In genomic region chr17:40945414-40945813, GRCh38 we compare ENCODE assay signal across 29 cellular contexts. TPM values are rescaled to one million over a fixed set of nuclear protein-coding genes. Genes with fewer than 3 reads are reported as not detected.
"Had no signal": no experiment of that assay in that cellular context is flagged by ENCODE, and none has a peak within 500 bp of the region (broad histone marks: within the 10 kb centered on the region; RNA-seq: fewer than 3 reads in every experiment).

No MANE protein-coding gene starts in this region.

- H3K36me3 ChIP-seq: adrenal gland, breast epithelium, WERI-Rb-1 had no signal

- H3K9ac ChIP-seq: SK-N-SH had no signal

- H3K9me3 ChIP-seq: adrenal gland, breast epithelium, SK-N-SH had no signal

- H3K27ac ChIP-seq: adrenal gland, breast epithelium, WERI-Rb-1 had no signal

- H3K4me1 ChIP-seq: adrenal gland, breast epithelium had no signal

- DNase-seq: activated CD4-positive, alpha-beta T cell treated with anti-CD3 and anti-CD28 coated beads for 36 hours; activated CD4-positive, alpha-beta T cell treated with anti-CD3 and anti-CD28 coated beads, Interleukin-2, amount 50 U/mL, for 1 hour; activated CD8-positive, alpha-beta memory T cell treated with anti-CD3 and anti-CD28 coated beads, Interleukin-2, amount 50 U/mL, for 4 hours; activated CD8-positive, alpha-beta T cell treated with anti-CD3 and anti-CD28 coated beads for 36 hours; activated naive CD4-positive, alpha-beta T cell treated with anti-CD3 and anti-CD28 coated beads, Interleukin-2, amount 50 U/mL, for 16 hours; activated naive CD8-positive, alpha-beta T cell treated with anti-CD3 and anti-CD28 coated beads, Interleukin-2, amount 10 ng/mL, durations not matched to agents 7 days and 5 days; adrenal gland; anterior cingulate cortex; central memory CD4-positive, alpha-beta T cell; KG1; NCI-H1092; NCI-H1417; NCI-H1930; NCI-H2171; NCI-H2227 treated with DMSO at 0.1 percent for 48 hours; NCI-H446 treated with DMSO at 0.1 percent for 48 hours; NCI-H524 treated with DMSO at 0.1 percent for 48 hours; NK-92 treated with Interleukin-12 subunit alpha and Interleukin-12 subunit beta, amount 100 ng/mL, for 24 hours; OCI-M1; RPMI8226; SK-N-SH; T-helper 1 cell; WERI-Rb-1 had no signal

- ATAC-seq: activated CD4-positive, alpha-beta T cell treated with anti-CD3 and anti-CD28 coated beads for 36 hours; activated CD8-positive, alpha-beta T cell treated with anti-CD3 and anti-CD28 coated beads for 36 hours; Panc1; Right ventricle myocardium inferior had no signal

- H3K4me3 ChIP-seq: adrenal gland, breast epithelium had no signal

- H3K4me2 ChIP-seq: SK-N-SH had no signal

- H3K27me3 ChIP-seq: breast epithelium had no signal

- H3K9me2 ChIP-seq: SK-N-SH had no signal

RNA-seq across cellular contexts. Expression of gene KRT23, which starts 8.0 kb away (rescaled TPM):
- total RNA-seq: activated CD4-positive, alpha-beta T cell treated with anti-CD3 and anti-CD28 coated beads for 36 hours; activated CD8-positive, alpha-beta T cell treated with anti-CD3 and anti-CD28 coated beads for 36 hours; activated naive CD8-positive, alpha-beta T cell treated with anti-CD3 and anti-CD28 coated beads, Interleukin-2, amount 10 ng/mL, durations not matched to agents 7 days and 5 days; adrenal gland; LHCN-M2; M059J; T-helper 2 cell treated with Interferon-gamma antibody and Interleukin-4, amounts not matched to agents 100 ng/mL and 5 ng/mL, for 36 hours had no signal
- polyA plus RNA-seq: SK-N-SH had no signal

RNA-seq across cellular contexts. Expression of gene KRT39, which starts 21.3 kb away (rescaled TPM):
- total RNA-seq: activated CD4-positive, alpha-beta T cell treated with anti-CD3 and anti-CD28 coated beads for 36 hours; activated CD8-positive, alpha-beta T cell treated with anti-CD3 and anti-CD28 coated beads for 36 hours; activated naive CD8-positive, alpha-beta T cell treated with anti-CD3 and anti-CD28 coated beads, Interleukin-2, amount 10 ng/mL, durations not matched to agents 7 days and 5 days; adrenal gland; breast epithelium; LHCN-M2; M059J; Right ventricle myocardium inferior; T-helper 2 cell treated with Interferon-gamma antibody and Interleukin-4, amounts not matched to agents 100 ng/mL and 5 ng/mL, for 36 hours had no signal
- polyA plus RNA-seq: SK-N-SH had no signal

RNA-seq across cellular contexts. Expression of gene KRT40, which starts 38.7 kb away (rescaled TPM):
- total RNA-seq: activated CD4-positive, alpha-beta T cell treated with anti-CD3 and anti-CD28 coated beads for 36 hours; activated CD8-positive, alpha-beta T cell treated with anti-CD3 and anti-CD28 coated beads for 36 hours; activated naive CD8-positive, alpha-beta T cell treated with anti-CD3 and anti-CD28 coated beads, Interleukin-2, amount 10 ng/mL, durations not matched to agents 7 days and 5 days; adrenal gland; LHCN-M2; M059J; Right ventricle myocardium inferior; T-helper 2 cell treated with Interferon-gamma antibody and Interleukin-4, amounts not matched to agents 100 ng/mL and 5 ng/mL, for 36 hours had no signal
- polyA plus RNA-seq: adrenal gland, SK-N-SH had no signal

RNA-seq across cellular contexts. Expression of gene KRTAP3-3, which starts 48.5 kb away (rescaled TPM):
- total RNA-seq: activated CD4-positive, alpha-beta T cell treated with anti-CD3 and anti-CD28 coated beads for 36 hours; activated CD8-positive, alpha-beta T cell treated with anti-CD3 and anti-CD28 coated beads for 36 hours; activated naive CD8-positive, alpha-beta T cell treated with anti-CD3 and anti-CD28 coated beads, Interleukin-2, amount 10 ng/mL, durations not matched to agents 7 days and 5 days; adrenal gland; breast epithelium; LHCN-M2; Right ventricle myocardium inferior; T-helper 2 cell treated with Interferon-gamma antibody and Interleukin-4, amounts not matched to agents 100 ng/mL and 5 ng/mL, for 36 hours had no signal
- polyA plus RNA-seq: adrenal gland, SK-N-SH had no signal

RNA-seq across cellular contexts. Expression of gene KRTAP3-2, which starts 54.3 kb away (rescaled TPM):
- total RNA-seq: activated CD4-positive, alpha-beta T cell treated with anti-CD3 and anti-CD28 coated beads for 36 hours; activated CD8-positive, alpha-beta T cell treated with anti-CD3 and anti-CD28 coated beads for 36 hours; activated naive CD8-positive, alpha-beta T cell treated with anti-CD3 and anti-CD28 coated beads, Interleukin-2, amount 10 ng/mL, durations not matched to agents 7 days and 5 days; adrenal gland; breast epithelium; LHCN-M2; M059J; Right ventricle myocardium inferior; T-helper 2 cell treated with Interferon-gamma antibody and Interleukin-4, amounts not matched to agents 100 ng/mL and 5 ng/mL, for 36 hours had no signal
- polyA plus RNA-seq: adrenal gland, SK-N-SH had no signal
